Comparison of ENCODE assay signal across 12 cellular contexts in genomic region chr4:76526585-76526990, GRCh38.
DNase-seq lines count a peak whose midpoint lies in the region; ATAC-seq, FAIRE-seq and TF ChIP-seq lines count a peak whose summit lies in the region.
"Had no signal": no experiment of that assay in that cellular context is flagged by ENCODE, and none has a peak within 500 bp of the region (broad histone marks: within the 10 kb centered on the region; RNA-seq: fewer than 3 reads in every experiment).

No MANE protein-coding gene starts in this region.

- DNase-seq in COLO829 (ENCODE audit: low spot score) (peak; percentile 84), NCI-H345 (lab: John Stamatoyannopoulos, UW) (peak; percentile 53), H1 (ENCODE audit: low read depth in 1 of 2, low spot score in 2 of 2) (no peak), mucosa of gallbladder (ENCODE audit: low spot score) (peak; percentile 73), T-helper 1 cell (no peak), epidermal melanocyte (ENCODE audit: insufficient read length, low spot score) (no peak)
- no peak for DNase-seq in stimulated activated effector memory CD8-positive, alpha-beta T cell treated with anti-CD3 and anti-CD28 coated beads, Interleukin-12 subunit alpha, Interleukin-12 subunit beta, amount 100 ng/mL, for 72 hours (ENCODE audit: low spot score in 2 of 2)
- DNase-seq: activated CD4-positive, alpha-beta T cell treated with anti-CD3 and anti-CD28 coated beads for 4 hours; CD8-positive, alpha-beta memory T cell had no signal

- H3K27ac ChIP-seq in H1 (ENCODE audit: low read depth, low read length) = no peak overlapping the region

- peak overlapping the region; percentile 26 for H4K91ac ChIP-seq in H1 (replicated peaks; ENCODE audit: insufficient read length, low read length)

- no peak overlapping the region for H2BK15ac ChIP-seq in H1 (ENCODE audit: low read length)

- H2AFZ ChIP-seq in H1 (ENCODE audit: low read length) = no peak overlapping the region

- CTCF ChIA-PET in H1 (lab: Charles Lee; ENCODE audit: partially characterized antibody) = interaction anchor here (0.6 to 1.7 kb wide), 5 partner anchors 9 to 93 kb away, joined by 3 to 6 read pairs (median 3); no protein-coding TSS in a partner anchor

- no peaks in the 10 kb centered on the region for H4K20me1 ChIP-seq in H1 (replicated peaks in 1 of 2; ENCODE audit: control insufficient read depth in 1 of 2, insufficient read depth in 2 of 2, low read length in 2 of 2)

- no peaks in the 10 kb centered on the region for H3K79me2 ChIP-seq in H1 (ENCODE audit: control insufficient read depth in 1 of 2, insufficient read depth in 2 of 2, low read length in 2 of 2)

- no peak overlapping the region for H3K23ac ChIP-seq in H1 (ENCODE audit: insufficient read length)

- FAIRE-seq in H1 (lab: Jason Lieb, UNC) = no peak
- FAIRE-seq: K562 had no signal

- POLR2A ChIA-PET in H1 (lab: Charles Lee; ENCODE audit: partially characterized antibody) = interaction anchor here (0.6 kb wide), 1 partner anchor 202 kb away, joined by 3 read pairs; no protein-coding TSS in a partner anchor

- no peaks in the 10 kb centered on the region for H3K23me2 ChIP-seq in H1 (ENCODE audit: low read depth, low read length)

- TF ChIP-seq CTCF in H1 (IDR thresholded peaks at IDR 0.05; ENCODE audit: control extremely low read depth in 1 of 3, insufficient read depth in 1 of 3, low read depth in 1 of 3, low read length in 3 of 3) = no peak

- no peak overlapping the region for H3K14ac ChIP-seq in H1 (ENCODE audit: insufficient read length)

- H3K56ac ChIP-seq in H1 (replicated peaks; ENCODE audit: insufficient read length, low read depth, low read length) = no peak overlapping the region

- no peak overlapping the region for H3K18ac ChIP-seq in H1 (ENCODE audit: extremely low read depth, low read length)

- no peaks in the 10 kb centered on the region for H3K79me1 ChIP-seq in H1 (ENCODE audit: low read depth, low read length)

- no peak overlapping the region for H3K4me3 ChIP-seq in H1 (ENCODE audit: extremely low read depth in 1 of 4, insufficient read depth in 2 of 4, low read depth in 3 of 4, low read length in 4 of 4)
- H3K4me3 ChIP-seq: K562 had no signal

- no peak for ATAC-seq in GM21786 (IDR thresholded peaks at IDR 0.05; ENCODE audit: unreplicated experiment)
- no peak for ATAC-seq in stimulated activated effector memory CD8-positive, alpha-beta T cell treated with anti-CD3 and anti-CD28 coated beads, Interleukin-12 subunit alpha, Interleukin-12 subunit beta, amount 100 ng/mL, for 72 hours
- ATAC-seq: K562 had no signal

- H2AK5ac ChIP-seq in H1 (ENCODE audit: low read depth, low read length) = no peak overlapping the region

- WGBS in H1 (ENCODE audit: extremely low coverage in 1 of 2, insufficient coverage in 1 of 2, insufficient read length in 1 of 2, insufficient replicate concordance in 2 of 2, low coverage in 1 of 2, low lambda C conversion rate in 2 of 2, missing lambda C conversion rate in 1 of 2), 2 experiments = 83% methylated on average over 2 of the region's 2 CpGs; no CpG with 5 or more reads in 1 of the 2 experiments

- no peak overlapping the region for H2BK12ac ChIP-seq in H1 (ENCODE audit: low read depth, low read length)

- no peak for TF ChIP-seq EP300 in H1 (IDR thresholded peaks at IDR 0.05; ENCODE audit: borderline replicate concordance in 1 of 2, low read depth in 2 of 2, low read length in 2 of 2)

- no peaks in the 10 kb centered on the region for H3K4me1 Mint-ChIP-seq in stimulated activated effector memory CD8-positive, alpha-beta T cell treated with anti-CD3 and anti-CD28 coated beads, Interleukin-12 subunit alpha, Interleukin-12 subunit beta, amount 100 ng/mL, for 72 hours
- H3K4me1 Mint-ChIP-seq: CD8-positive, alpha-beta memory T cell had no signal

- no peak overlapping the region for H2BK120ac ChIP-seq in H1 (replicated peaks; ENCODE audit: low read depth, low read length)

- H3K27ac Mint-ChIP-seq in stimulated activated effector memory CD8-positive, alpha-beta T cell treated with anti-CD3 and anti-CD28 coated beads, Interleukin-12 subunit alpha, Interleukin-12 subunit beta, amount 100 ng/mL, for 72 hours = no peak overlapping the region
- H3K27ac Mint-ChIP-seq: activated naive CD8-positive, alpha-beta T cell; CD8-positive, alpha-beta memory T cell had no signal

- no peaks in the 10 kb centered on the region for H3K9me3 Mint-ChIP-seq in stimulated activated effector memory CD8-positive, alpha-beta T cell treated with anti-CD3 and anti-CD28 coated beads, Interleukin-12 subunit alpha, Interleukin-12 subunit beta, amount 100 ng/mL, for 72 hours
- H3K9me3 Mint-ChIP-seq: CD8-positive, alpha-beta memory T cell had no signal

- H3K4me3 Mint-ChIP-seq in stimulated activated effector memory CD8-positive, alpha-beta T cell treated with anti-CD3 and anti-CD28 coated beads, Interleukin-12 subunit alpha, Interleukin-12 subunit beta, amount 100 ng/mL, for 72 hours = no peak overlapping the region
- H3K4me3 Mint-ChIP-seq: activated naive CD8-positive, alpha-beta T cell; CD8-positive, alpha-beta memory T cell had no signal

- no peak overlapping the region for H3K4ac ChIP-seq in H1 (replicated peaks; ENCODE audit: insufficient read length, low read depth, low read length)

- TF ChIP-seq RAD21 in H1 (IDR thresholded peaks at IDR 0.05 in 1 of 2, conservative IDR thresholded peaks at IDR 0.05 in 1 of 2; ENCODE audit: low read depth in 2 of 2, low read length in 2 of 2) = no peak

- no peak overlapping the region for H3K9ac ChIP-seq in H1 (replicated peaks in 1 of 4; ENCODE audit: extremely low read depth in 1 of 4, low read depth in 3 of 4, low read length in 3 of 4)

- no peaks in the 10 kb centered on the region for H3K36me3 Mint-ChIP-seq in stimulated activated effector memory CD8-positive, alpha-beta T cell treated with anti-CD3 and anti-CD28 coated beads, Interleukin-12 subunit alpha, Interleukin-12 subunit beta, amount 100 ng/mL, for 72 hours
- H3K36me3 Mint-ChIP-seq: activated naive CD8-positive, alpha-beta T cell; CD8-positive, alpha-beta memory T cell had no signal

- no peaks in the 10 kb centered on the region for H3K27me3 ChIP-seq in H1 (replicated peaks in 1 of 4; ENCODE audit: control insufficient read depth in 3 of 4, extremely low read depth in 1 of 4, insufficient read depth in 3 of 4, low read length in 3 of 4)

- no peak for TF ChIP-seq POLR2A in H1 (IDR thresholded peaks at IDR 0.05; ENCODE audit: control extremely low read depth in 1 of 2, low read depth in 2 of 2, low read length in 2 of 2)

- no peak overlapping the region for H2BK20ac ChIP-seq in H1 (ENCODE audit: low read length)

- no peaks in the 10 kb centered on the region for H3K9me3 ChIP-seq in H1 (ENCODE audit: insufficient read depth in 2 of 2, low read depth in 1 of 2, low read length in 1 of 2)

- no peaks in the 10 kb centered on the region for H3K36me3 ChIP-seq in H1 (ENCODE audit: control insufficient read depth in 2 of 4, insufficient read depth in 4 of 4, low read length in 3 of 4)

- no peak overlapping the region for H4K5ac ChIP-seq in H1 (ENCODE audit: insufficient read length, low read depth, low read length)

- peaks cover 0 to 3% (median 0%) of the 10 kb centered on the region in 4 experiments; a peak in 1 of 7 replicates for H3K4me1 ChIP-seq in H1 (replicated peaks in 1 of 4; ENCODE audit: control insufficient read depth in 3 of 4, insufficient read depth in 4 of 4, low read length in 3 of 4)

- H2BK5ac ChIP-seq in H1 (ENCODE audit: low read depth, low read length) = no peak overlapping the region

- H3K4me2 ChIP-seq in H1 (ENCODE audit: insufficient read depth in 1 of 2, low read depth in 2 of 2, low read length in 2 of 2) = no peak overlapping the region

- H4K8ac ChIP-seq in H1 (ENCODE audit: extremely low read depth, insufficient read depth, low read length) = no peak overlapping the region

Comparison
In these comparisons a context has a peak if more than half of its experiments do, and no peak if none do; other contexts are left out.
1. DNase-seq: peak in COLO829 (single experiment), NCI-H345 (single experiment) and mucosa of gallbladder (single experiment); none in H1 (0 of 2), T-helper 1 cell (0 of 5), epidermal melanocyte (single experiment) and stimulated activated effector memory CD8-positive, alpha-beta T cell treated with anti-CD3 and anti-CD28 coated beads, Interleukin-12 subunit alpha, Interleukin-12 subunit beta, amount 100 ng/mL, for 72 hours (0 of 2).